In genomic region chr17:74711058-74711824, GRCh38 we compare ENCODE assay signal across 22 cellular contexts. TPM values are rescaled to one million over a fixed set of nuclear protein-coding genes. Genes with fewer than 3 reads are reported as not detected.
DNase-seq lines count a peak whose midpoint lies in the region; ATAC-seq and TF ChIP-seq lines count a peak whose summit lies in the region.
"Had no signal": no experiment of that assay in that cellular context is flagged by ENCODE, and none has a peak within 500 bp of the region (broad histone marks: within the 10 kb centered on the region; RNA-seq: fewer than 3 reads in every experiment).

No MANE protein-coding gene starts in this region.

- TF ChIP-seq CTCF in upper lobe of left lung (IDR thresholded peaks at IDR 0.05), result no peak

- H3K4me1 Mint-ChIP-seq in T-helper 2 cell treated with Interferon-gamma antibody and Interleukin-4, amounts not matched to agents 5 μg/mL and 100 μg/mL, for 36 hours (ENCODE audit: low read depth), result peaks cover 6% of the 10 kb centered on the region
- peaks cover 10% of the 10 kb centered on the region for H3K4me1 Mint-ChIP-seq in T-helper 17 cell
- peaks cover 8 to 13% (median 8%) of the 10 kb centered on the region in 3 donors for H3K4me1 Mint-ChIP-seq in T-cell

- H3K4me3 ChIP-seq in mononuclear cell (ENCODE audit: low read length), result peak overlapping the region; percentile 47
- H3K4me3 ChIP-seq in upper lobe of left lung, result peak overlapping the region in 3 of 4 donors; percentile 4 to 47 (median 10)
- H3K4me3 ChIP-seq in MG63, result no peak overlapping the region
- H3K4me3 ChIP-seq: Peyer's patch had no signal

- peak overlapping the region; percentile 1 for H3K27ac Mint-ChIP-seq in T-helper 2 cell treated with Interferon-gamma antibody and Interleukin-4, amounts not matched to agents 5 μg/mL and 100 μg/mL, for 36 hours
- H3K27ac Mint-ChIP-seq in T-helper 17 cell, result no peak overlapping the region
- H3K27ac Mint-ChIP-seq in T-cell, result no peak overlapping the region

- H3K27me3 ChIP-seq in mononuclear cell (ENCODE audit: insufficient read depth, low read length) (no peaks in the 10 kb centered on the region), upper lobe of left lung (no peaks in the 10 kb centered on the region), MG63 (peaks cover 17% of the 10 kb centered on the region)
- H3K27me3 ChIP-seq: Peyer's patch had no signal

- H3K9me3 ChIP-seq in T-helper 17 cell (ENCODE audit: control insufficient read depth, low read length, poor library complexity, severe bottlenecking), result no peaks in the 10 kb centered on the region
- no peaks in the 10 kb centered on the region for H3K9me3 ChIP-seq in mononuclear cell (ENCODE audit: low read depth, low read length)
- H3K9me3 ChIP-seq in upper lobe of left lung, result no peaks in the 10 kb centered on the region
- H3K9me3 ChIP-seq in MG63, result no peaks in the 10 kb centered on the region
- H3K9me3 ChIP-seq: Peyer's patch had no signal

- peaks cover 34% of the 10 kb centered on the region for H3K4me1 ChIP-seq in mononuclear cell (ENCODE audit: insufficient read depth, low read length)
- peaks cover 0 to 28% (median 0%) of the 10 kb centered on the region in 4 donors for H3K4me1 ChIP-seq in upper lobe of left lung

- no peaks in the 10 kb centered on the region for H3K36me3 Mint-ChIP-seq in T-helper 2 cell treated with Interferon-gamma antibody and Interleukin-4, amounts not matched to agents 5 μg/mL and 100 μg/mL, for 36 hours (ENCODE audit: low read depth)
- H3K36me3 Mint-ChIP-seq in T-helper 17 cell (ENCODE audit: low read depth), result peaks cover 4% of the 10 kb centered on the region
- no peaks in the 10 kb centered on the region for H3K36me3 Mint-ChIP-seq in T-cell

- H3K36me3 ChIP-seq in upper lobe of left lung (no peaks in the 10 kb centered on the region), MG63 (no peaks in the 10 kb centered on the region)
- H3K36me3 ChIP-seq: Peyer's patch had no signal

- H3K27ac ChIP-seq in upper lobe of left lung (no peak overlapping the region), substantia nigra (ENCODE audit: low read depth, low read length, poor library complexity, severe bottlenecking) (no peak overlapping the region)
- H3K27ac ChIP-seq: 22Rv1, KMS-11, Peyer's patch had no signal

- TF ChIP-seq POLR2A in upper lobe of left lung (IDR thresholded peaks at IDR 0.05), result no peak

- CTCF ChIA-PET in T-cell (lab: Charles Lee), result interaction anchor here in 1 of 2 donors (0.7 to 1.3 kb wide), 3 partner anchors 25 to 146 kb away, joined by 3 to 5 read pairs (median 4); no protein-coding TSS in a partner anchor

- DNase-seq in T-helper 2 cell treated with Interferon-gamma antibody and Interleukin-4, amounts not matched to agents 5 μg/mL and 100 μg/mL, for 36 hours (ENCODE audit: low spot score), result no peak
- no peak for DNase-seq in T-helper 2 cell
- no peak for DNase-seq in T-helper 17 cell
- DNase-seq in upper lobe of left lung, result no peak
- no peak for DNase-seq in T-cell
- no peak for DNase-seq in MG63
- no peak for DNase-seq in substantia nigra (lab: John Stamatoyannopoulos, UW)
- DNase-seq: EL, GF-D8, H7, IMR-90, NCI-H1105 treated with DMSO at 0.1 percent for 48 hours, NCI-H2029 treated with DMSO at 0.1 percent for 48 hours, NCI-H345, NCI-H524, NCI-H774, Peyer's patch had no signal

- peaks cover 38% of the 10 kb centered on the region for H3K27me3 Mint-ChIP-seq in T-helper 2 cell treated with Interferon-gamma antibody and Interleukin-4, amounts not matched to agents 5 μg/mL and 100 μg/mL, for 36 hours (ENCODE audit: low read depth)
- peaks cover 22% of the 10 kb centered on the region for H3K27me3 Mint-ChIP-seq in T-helper 17 cell
- H3K27me3 Mint-ChIP-seq in T-cell, result peaks cover 7 to 13% of the 10 kb centered on the region in 2 donors

- ATAC-seq in T-helper 17 cell (no peak), upper lobe of left lung (ENCODE audit: low FRiP score in 2 of 2) (no peak), T-cell (replicated peaks in 1 of 4) (no peak)
- ATAC-seq: SK-N-SH treated with all-trans-retinoic acid at 6 μM for 48 hours had no signal

- no peaks in the 10 kb centered on the region for H3K9me3 Mint-ChIP-seq in T-helper 2 cell treated with Interferon-gamma antibody and Interleukin-4, amounts not matched to agents 5 μg/mL and 100 μg/mL, for 36 hours
- H3K9me3 Mint-ChIP-seq in T-cell, result no peaks in the 10 kb centered on the region

- TF ChIP-seq EP300 in upper lobe of left lung (IDR thresholded peaks at IDR 0.05), result no peak

- POLR2A ChIA-PET in T-cell (lab: Charles Lee), result no interaction called here

- H3K4me3 Mint-ChIP-seq in T-helper 2 cell treated with Interferon-gamma antibody and Interleukin-4, amounts not matched to agents 5 μg/mL and 100 μg/mL, for 36 hours, result no peak overlapping the region
- peak overlapping the region; percentile 33 for H3K4me3 Mint-ChIP-seq in T-helper 17 cell
- H3K4me3 Mint-ChIP-seq in T-cell, result no peak overlapping the region

- 54 to 61% methylated on average over 12 of the region's 12 CpGs for WGBS in upper lobe of left lung, 2 donors

RNA-seq across cellular contexts. Expression of gene CD300LF, which starts 1.5 kb away (rescaled TPM):
- 1 to 10 TPM in 1 of 2 donors, under 1 TPM in 1; 0.29 to 1.9 TPM for total RNA-seq in T-helper 17 cell
- 20.5 TPM for total RNA-seq in mononuclear cell
- 10 to 100 TPM; 14.5 to 70.2 (median 33.4) TPM for total RNA-seq in upper lobe of left lung
- total RNA-seq in T-cell, result under 1 TPM in 1 of 5 donors, not detected in 4; 0.25 TPM
- not detected in 2 replicates for total RNA-seq in MG63 (2014; rRNA removed; shearing (Covaris generic); ENCODE audit: low replicate concordance)
- total RNA-seq: H7, IMR-90, OCI-LY7 had no signal

RNA-seq across cellular contexts. Expression of gene RAB37, which starts 25.8 kb away (rescaled TPM):
- total RNA-seq in T-helper 17 cell, result 10 to 100 TPM; 41.4 to 83.3 TPM
- 21.8 TPM for total RNA-seq in mononuclear cell
- 1 to 10 TPM; 1.1 to 7.1 (median 3.7) TPM for total RNA-seq in upper lobe of left lung
- total RNA-seq in T-cell, result 10 to 100 TPM; 31.2 to 73.4 (median 40.7) TPM
- not detected in 2 replicates for total RNA-seq in MG63 (2014; rRNA removed; shearing (Covaris generic); ENCODE audit: low replicate concordance)
- total RNA-seq: IMR-90 had no signal

RNA-seq across cellular contexts. Expression of gene NHERF1, which starts 37.2 kb away (rescaled TPM):
- total RNA-seq in T-helper 17 cell (100 to 1,000 TPM; 130 to 132 TPM), mononuclear cell (62.9 TPM), upper lobe of left lung (10 to 100 TPM; 21.6 to 49.4 (median 34.8) TPM), T-cell (100 to 1,000 TPM; 104 to 260 (median 223) TPM)
- 110 and 150 TPM in 2 replicates for total RNA-seq in MG63 (2014; rRNA removed; shearing (Covaris generic); ENCODE audit: low replicate concordance)
